Comparison of ENCODE assay signal across 8 cellular contexts in the genomic region with DNA sequence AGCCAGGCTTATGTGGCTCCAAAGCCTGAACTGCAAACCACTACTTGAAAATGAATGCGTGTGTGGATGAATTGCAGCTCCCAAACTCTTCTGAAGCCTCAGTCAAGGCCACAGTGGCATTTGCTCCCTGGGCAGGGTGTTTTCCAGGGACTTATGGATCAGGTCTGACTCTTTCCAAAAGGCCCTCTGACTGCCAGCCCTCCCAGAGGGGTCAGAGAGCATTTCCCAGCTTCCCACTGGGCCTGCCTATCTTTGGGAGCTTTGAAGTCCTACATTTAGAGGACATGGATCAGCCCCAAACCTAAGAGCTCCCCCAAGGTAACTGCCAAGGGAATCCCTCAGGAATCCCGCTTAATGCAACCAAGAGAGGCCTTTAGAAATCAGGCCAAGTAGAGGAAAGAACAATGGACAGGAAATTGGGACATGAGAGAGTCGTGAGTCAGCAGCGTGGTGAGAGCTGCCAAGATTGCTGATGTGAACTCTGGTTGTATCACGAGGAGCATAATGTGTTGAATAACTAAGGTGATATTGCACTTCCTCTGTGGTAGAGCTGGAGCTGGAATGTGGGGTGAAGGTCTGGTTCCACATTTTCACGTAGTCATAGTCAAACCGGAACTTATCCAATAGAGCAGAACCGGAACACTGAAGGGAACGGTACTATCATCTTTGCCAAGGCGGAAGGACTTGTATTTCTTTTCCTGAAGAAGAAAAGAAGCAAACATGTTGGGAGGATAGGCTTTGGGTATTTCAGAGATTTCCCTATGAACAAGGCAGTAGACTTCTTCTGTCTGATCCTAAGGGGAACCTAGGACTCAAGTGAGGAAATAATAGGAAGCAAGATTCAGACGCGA.
DNase-seq lines count a peak whose midpoint lies in the region; ATAC-seq and TF ChIP-seq lines count a peak whose summit lies in the region.

No MANE protein-coding gene starts in this region.

- TF ChIP-seq CTCF in brain microvascular endothelial cell (IDR thresholded peaks at IDR 0.05; ENCODE audit: low read depth, low read length, missing control alignments) = no peak
- TF ChIP-seq CTCF in thyroid gland (IDR thresholded peaks at IDR 0.05) = no peak

- intact Hi-C loops in thyroid gland (cut with DNase I) = no loop called here

- H3K9me3 ChIP-seq in thyroid gland = no peaks in the 10 kb centered on the region

- H3K4me1 ChIP-seq in thyroid gland = peaks cover 0 to 25% of the 10 kb centered on the region in 2 donors

- TF ChIP-seq POLR2A in thyroid gland (IDR thresholded peaks at IDR 0.05) = no peak

- no peaks in the 10 kb centered on the region for H3K36me3 ChIP-seq in brain microvascular endothelial cell (replicated peaks)
- H3K36me3 ChIP-seq in thyroid gland = no peaks in the 10 kb centered on the region

- H3K27ac ChIP-seq in brain microvascular endothelial cell (peak overlapping the region; percentile 82), thyroid gland (peak overlapping the region; percentile 13 to 69 (median 45))

- ATAC-seq in GM21390 (IDR thresholded peaks at IDR 0.05; ENCODE audit: unreplicated experiment) = peak; percentile 30
- peak; percentile 57 for ATAC-seq in left lobe of liver
- ATAC-seq in GM19452 (IDR thresholded peaks at IDR 0.05; ENCODE audit: unreplicated experiment) = no peak
- no peak for ATAC-seq in GM18909 (IDR thresholded peaks at IDR 0.05; ENCODE audit: poor library complexity, unreplicated experiment)

- in situ Hi-C loops in brain microvascular endothelial cell (cut with HindIII; ENCODE audit: low pct_ligation_motif_present, low sequenced_read_pairs) = no loop called here

- DNase-seq in NCI-H69 (lab: John Stamatoyannopoulos, UW) = peak; percentile 64
- DNase-seq in brain microvascular endothelial cell = peak; percentile 96
- peak; percentile 82 for DNase-seq in left lobe of liver (ENCODE audit: low spot score)
- peak; percentile 33 to 38 for DNase-seq in thyroid gland
- no peak for DNase-seq in activated naive CD4-positive, alpha-beta T cell treated with Interleukin-2 at 50 U/mL for 16 hours

- 66 to 80% methylated on average over 12 of the region's 12 CpGs for WGBS in thyroid gland, 2 donors

- H3K27me3 ChIP-seq in brain microvascular endothelial cell (replicated peaks) (no peaks in the 10 kb centered on the region), thyroid gland (no peaks in the 10 kb centered on the region)

- H3K4me3 ChIP-seq in brain microvascular endothelial cell (ENCODE audit: low read depth, low read length) = no peak overlapping the region
- H3K4me3 ChIP-seq in thyroid gland (replicated peaks in 1 of 3) = no peak overlapping the region

Comparison
In these comparisons a context has a peak if more than half of its experiments do, and no peak if none do; other contexts are left out.
1. ATAC-seq: peak in GM21390 (single experiment) and left lobe of liver (single experiment); none in GM19452 (single experiment) and GM18909 (single experiment).